Comparison of ENCODE assay signal across 8 cellular contexts in the genomic region with DNA sequence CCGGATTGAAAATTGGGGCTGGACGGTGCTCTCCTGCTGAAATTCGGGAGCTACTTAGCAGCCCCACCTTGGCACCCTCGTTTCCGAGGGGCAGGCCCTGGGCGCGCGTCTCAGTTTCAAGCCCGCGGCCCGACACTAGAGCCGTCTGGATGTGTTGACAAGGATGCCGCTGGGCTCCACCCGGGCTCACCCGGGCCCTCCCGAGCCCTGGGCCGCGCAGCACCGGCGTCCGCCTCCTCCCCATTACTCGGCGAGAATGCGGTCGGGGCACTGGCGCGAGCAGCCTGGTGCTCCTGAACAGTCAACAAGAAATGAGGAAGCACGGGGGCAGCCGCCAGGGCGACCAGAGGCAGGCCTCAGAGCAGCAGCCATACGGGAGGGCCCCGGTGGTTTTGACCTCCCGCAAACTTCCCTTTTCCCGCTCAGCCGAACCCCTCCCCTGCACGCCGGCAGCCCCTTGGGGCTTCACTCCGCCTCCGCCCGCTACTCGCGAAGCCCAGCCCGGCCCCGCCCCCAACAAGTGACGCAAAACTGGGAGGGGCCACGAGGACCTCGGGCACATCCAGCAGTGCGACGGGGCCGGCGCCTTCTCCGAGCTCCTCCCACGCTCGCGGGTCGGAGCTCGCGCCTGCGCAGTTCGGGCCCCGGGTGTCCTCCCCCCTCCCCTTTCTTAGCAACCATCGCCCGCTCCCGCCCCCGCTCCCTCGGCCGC. TPM values are rescaled to one million over a fixed set of nuclear protein-coding genes. Genes with fewer than 3 reads are reported as not detected.
DNase-seq lines count a peak whose midpoint lies in the region; ATAC-seq and TF ChIP-seq lines count a peak whose summit lies in the region.

No MANE protein-coding gene starts in this region.

- H3K27me3 ChIP-seq in PC-3 (ENCODE audit: low read length), result no peaks in the 10 kb centered on the region
- H3K27me3 ChIP-seq in muscle layer of duodenum (ENCODE audit: low read depth, low read length), result no peaks in the 10 kb centered on the region

- peaks cover 54% of the 10 kb centered on the region for H3K4me1 Mint-ChIP-seq in activated T-cell treated with anti-CD3 and anti-CD28 coated beads, Interleukin-2, amount 50 U/mL, for 4 hours (ENCODE audit: low read depth)

- peak overlapping the region; percentile 69 for H2AFZ ChIP-seq in PC-3 (ENCODE audit: low read length)

- H3K4me1 ChIP-seq in PC-3 (ENCODE audit: insufficient read depth, low read length) (peaks cover 48% of the 10 kb centered on the region), muscle layer of duodenum (ENCODE audit: control insufficient read depth in 1 of 2, insufficient read depth in 2 of 2, low read length in 2 of 2) (peaks cover 4 to 11% of the 10 kb centered on the region in 2 donors)

- no peaks in the 10 kb centered on the region for H3F3A ChIP-seq in PC-3 (ENCODE audit: low read length, unreplicated experiment)

- H3K9me3 ChIP-seq in PC-3 (ENCODE audit: low read length) (0 out of 2 replicates have a peak, but pooled peaks cover 5% of the 10 kb centered on the region), muscle layer of duodenum (ENCODE audit: control insufficient read depth in 1 of 2, low read length in 2 of 2) (no peaks in the 10 kb centered on the region)

- peak; percentile 93 for DNase-seq in DMS53 treated with DMSO at 0.1 percent for 48 hours (lab: John Stamatoyannopoulos, UW; ENCODE audit: unreplicated experiment)
- peak; percentile 93 for DNase-seq in Jurkat, Clone E6-1 (ENCODE audit: low read depth, low spot score)
- peak; percentile 99 for DNase-seq in PC-3
- peak; percentile 100 for DNase-seq in activated T-cell treated with anti-CD3 and anti-CD28 coated beads, Interleukin-2, amount 50 U/mL, for 4 hours
- peak; percentile 99 for DNase-seq in stimulated activated CD8-positive, alpha-beta memory T cell treated with anti-CD3 and anti-CD28 coated beads, Interleukin-7, amount 100 ng/mL, for 24 hours (ENCODE audit: low read depth)

- peak overlapping the region; percentile 85 for H3K9ac ChIP-seq in PC-3 (ENCODE audit: low read length)

- no peaks in the 10 kb centered on the region for H3K9me2 ChIP-seq in PC-3 (replicated peaks; ENCODE audit: low read length)

- H3K36me3 ChIP-seq in PC-3 (ENCODE audit: low read depth, low read length), result peaks cover 31% of the 10 kb centered on the region
- peaks cover 7 to 13% of the 10 kb centered on the region in 2 donors for H3K36me3 ChIP-seq in muscle layer of duodenum (ENCODE audit: control insufficient read depth in 1 of 2, insufficient read depth in 2 of 2, low read length in 2 of 2)

- peak overlapping the region; percentile 64 for H3K4me3 ChIP-seq in Jurkat, Clone E6-1 (ENCODE audit: low read length)
- peak overlapping the region; percentile 61 for H3K4me3 ChIP-seq in PC-3 (ENCODE audit: low read length)
- peak overlapping the region; percentile 57 to 59 for H3K4me3 ChIP-seq in muscle layer of duodenum (ENCODE audit: low read depth in 1 of 2, low read length in 2 of 2)

- peaks cover 11% of the 10 kb centered on the region for H3K36me3 Mint-ChIP-seq in activated T-cell treated with anti-CD3 and anti-CD28 coated beads, Interleukin-2, amount 50 U/mL, for 4 hours (ENCODE audit: insufficient read depth)

- intact Hi-C loops in PC-3 (cut with micrococcal nuclease), result loop anchor here (1.0 to 2.0 kb wide), 3 partner anchors 15 to 54 kb away; no protein-coding TSS in a partner anchor

- ATAC-seq in GM21619 (IDR thresholded peaks at IDR 0.05; ENCODE audit: unreplicated experiment) (peak; percentile 76), PC-3 (peak; percentile 83), esophagus mucosa (peak; percentile 96)
- ATAC-seq in activated T-cell treated with anti-CD3 and anti-CD28 coated beads, Interleukin-2, amount 50 U/mL, for 4 hours, result peak; percentile 82 to 86

- peak overlapping the region; percentile 83 for H3K4me2 ChIP-seq in PC-3 (ENCODE audit: low read length)

- no peaks in the 10 kb centered on the region for H3K27me3 Mint-ChIP-seq in activated T-cell treated with anti-CD3 and anti-CD28 coated beads, Interleukin-2, amount 50 U/mL, for 4 hours (ENCODE audit: low read depth)

- TF ChIP-seq CTCF in PC-3 (conservative IDR thresholded peaks at IDR 0.05; ENCODE audit: low read depth, low read length), result no peak

- H4K20me1 ChIP-seq in PC-3 (ENCODE audit: low read length), result no peaks in the 10 kb centered on the region

- H3K9me3 Mint-ChIP-seq in activated T-cell treated with anti-CD3 and anti-CD28 coated beads, Interleukin-2, amount 50 U/mL, for 4 hours, result peaks cover 15% of the 10 kb centered on the region

- TSS peak; percentile 82 for BruUV-seq in PC-3 (replicated peaks; lab: Mats Ljungman, UMichigan)

- peak overlapping the region; percentile 76 for H3K4me3 Mint-ChIP-seq in activated T-cell treated with anti-CD3 and anti-CD28 coated beads, Interleukin-2, amount 50 U/mL, for 4 hours

- CTCF ChIA-PET in PC-3 (lab: Charles Lee), result interaction anchor here (0.6 to 1.9 kb wide), 6 partner anchors 14 to 52 kb away, joined by 3 to 14 read pairs (median 4); no protein-coding TSS in a partner anchor

- POLR2A ChIA-PET in PC-3 (lab: Charles Lee; ENCODE audit: unreplicated experiment), result interaction anchor here (0.5 to 1.9 kb wide), 10 partner anchors 9 to 1040 kb away, joined by 3 to 28 read pairs (median 6); no protein-coding TSS in a partner anchor

- peak overlapping the region; percentile 90 for H3K27ac ChIP-seq in PC-3 (ENCODE audit: low read length)
- H3K27ac ChIP-seq in muscle layer of duodenum (ENCODE audit: low read length), result peak overlapping the region; percentile 93

- peaks cover 40% of the 10 kb centered on the region for H3K79me2 ChIP-seq in PC-3 (ENCODE audit: low read length)

RNA-seq across cellular contexts. Expression of a gene that starts 0.4 kb away (rescaled TPM):
- 32.2 TPM for polyA plus RNA-seq in Jurkat, Clone E6-1 (2012; ENCODE audit: insufficient read depth, insufficient read length)
- total RNA-seq in PC-3 (2014; rRNA removed) (39.8 and 50.9 TPM in 2 replicates), esophagus mucosa (25.9 TPM)
- 10 to 100 TPM; 26.5 to 36.9 (median 27.4) TPM for total RNA-seq in activated T-cell treated with anti-CD3 and anti-CD28 coated beads, Interleukin-2, amount 50 U/mL, for 4 hours

Comparison
In these comparisons a context has a peak if more than half of its experiments do, and no peak if none do; other contexts are left out.
1. Peak in every context shown above with its lines: DNase-seq, ATAC-seq, H3K4me3 ChIP-seq and H3K27ac ChIP-seq.